ENCODE assay signal across 1 cellular context in the genomic region with DNA sequence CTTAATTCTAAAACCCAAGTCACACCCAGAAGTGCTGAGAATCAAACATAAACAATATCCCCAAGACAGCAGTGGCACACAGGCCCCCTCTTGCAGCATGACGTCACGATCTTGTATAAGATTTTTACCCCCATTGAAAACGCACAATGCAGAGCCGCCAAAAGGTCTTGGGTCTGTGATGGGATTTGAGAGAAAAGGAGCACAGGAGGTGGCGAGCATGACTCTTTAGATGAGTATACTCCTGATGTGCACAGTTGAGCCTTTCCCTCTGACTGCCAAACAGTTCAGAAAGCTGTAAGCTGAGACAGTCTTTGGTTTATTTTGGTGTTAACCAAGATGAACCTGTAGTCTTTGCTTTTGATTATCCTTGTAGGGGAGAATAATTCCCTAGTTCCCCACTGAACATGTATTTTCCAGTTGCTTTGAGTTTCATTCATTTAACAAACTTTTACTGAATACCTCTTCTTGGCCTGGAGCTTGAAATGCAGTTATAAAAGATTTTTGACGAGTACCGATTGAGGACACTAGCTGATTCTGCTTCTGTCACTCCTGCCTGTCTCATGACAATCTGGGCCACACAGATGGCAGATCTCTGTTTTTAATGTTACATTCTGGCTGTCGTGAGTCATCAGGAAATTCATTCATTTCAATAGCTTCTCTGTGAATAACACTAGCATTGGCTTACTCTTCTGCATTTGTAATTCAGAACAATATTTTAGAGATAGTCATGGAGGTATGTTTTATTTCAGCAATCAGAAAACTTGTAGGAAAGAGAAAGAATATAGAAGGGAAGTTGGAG.
A peak's percentile ranks its signal among the peaks of the same experiment; 100 is the strongest.
TF ChIP-seq lines count a peak whose summit lies in the region.

No MANE protein-coding gene starts in this region.

TF ChIP-seq in HepG2, 621 proteins besides CTCF, POLR2A, EP300 and RAD21:
- TF ChIP-seq ATF7 (IDR thresholded peaks at IDR 0.05) (peak; percentile 35; the same call in 1 of the 2 replicates), ATF7 (CRISPR knock-in tag; IDR thresholded peaks at IDR 0.05) (no peak), BHLHE40 (IDR thresholded peaks at IDR 0.05; ENCODE audit: low read length) (no peak), CREB1 (IDR thresholded peaks at IDR 0.05) (peak; percentile 85), CREB1 (CRISPR knock-in tag; IDR thresholded peaks at IDR 0.05) (no peak), ISL2 (CRISPR knock-in tag; IDR thresholded peaks at IDR 0.05) (no peak), TCF7 (IDR thresholded peaks at IDR 0.05; ENCODE audit: low read depth) (no peak)
